ENCODE assay signal across 8 cellular contexts in the genomic region with DNA sequence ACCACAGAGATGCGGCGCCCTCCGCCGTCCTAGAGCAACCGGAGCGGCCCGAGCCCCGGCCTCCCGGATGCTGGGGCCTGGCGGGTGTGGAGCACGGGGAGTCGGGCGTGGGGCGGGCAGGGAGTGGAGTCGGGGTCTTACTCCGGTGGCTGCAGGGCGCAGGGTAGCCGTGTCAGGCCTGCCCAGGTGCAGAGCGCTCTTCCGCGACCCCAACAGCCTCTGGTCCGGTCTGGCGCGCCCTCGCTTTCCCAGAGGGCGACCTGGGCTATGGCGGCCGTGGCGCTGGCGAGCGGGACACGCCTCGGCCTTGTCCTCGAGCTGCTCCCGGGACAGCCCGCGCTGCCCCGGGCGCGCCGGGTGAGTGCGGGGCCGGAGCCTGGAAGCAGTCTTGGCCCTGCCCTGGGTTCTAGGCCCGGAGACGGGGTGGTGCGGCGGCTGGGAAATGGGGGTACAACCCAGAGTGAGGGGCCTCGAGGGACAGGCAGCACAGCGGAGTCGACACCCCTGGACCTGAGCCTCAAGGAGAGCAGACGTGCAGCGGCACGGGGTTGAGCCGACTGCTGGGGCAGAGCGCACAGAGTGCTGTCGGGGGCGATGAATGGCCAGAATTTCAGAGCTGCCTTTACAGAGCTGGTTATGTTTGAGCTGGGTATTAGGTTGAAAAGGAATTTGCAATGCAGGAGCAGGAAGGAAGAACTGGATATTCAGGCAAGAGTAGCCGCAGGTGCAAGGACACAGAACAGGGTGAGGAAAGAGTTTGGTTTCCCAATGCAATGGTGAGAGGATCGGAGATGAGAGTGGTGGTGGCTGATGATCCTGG. TPM values are rescaled to one million over a fixed set of nuclear protein-coding genes. Genes with fewer than 3 reads are reported as not detected.
A peak's percentile ranks its signal among the peaks of the same experiment; 100 is the strongest.
DNase-seq lines count a peak whose midpoint lies in the region; ATAC-seq, FAIRE-seq and TF ChIP-seq lines count a peak whose summit lies in the region.

ZNF662 (plus strand) TSS at position 58 of the 820 bp plus-strand sequence. CDS start 1,973 bp downstream, outside the sequence.

- H3K27me3 Mint-ChIP-seq in activated CD8-positive, alpha-beta T cell treated with anti-CD3 and anti-CD28 coated beads, Interleukin-2, amount 10 ng/mL, durations not matched to agents 7 days and 5 days (ENCODE audit: low read depth): peaks cover 31% of the 10 kb centered on the region

- no peaks in the 10 kb centered on the region for H3K36me3 ChIP-seq in H7 (replicated peaks; ENCODE audit: control insufficient read depth, insufficient read depth, low read length)
- H3K36me3 ChIP-seq in pancreas: peaks cover 0 to 10% (median 0%) of the 10 kb centered on the region in 3 donors

- H3K27ac ChIP-seq in pancreas: peak within 1 kb of the TSS in 2 of 4 donors; percentile 41 to 45

- CTCF ChIA-PET in activated CD8-positive, alpha-beta T cell treated with anti-CD3 and anti-CD28 coated beads, Interleukin-2, amount 10 ng/mL, durations not matched to agents 7 days and 5 days (lab: Charles Lee): interaction anchor here (0.6 to 0.8 kb wide), 2 partner anchors 26 to 1112 kb away, joined by 3 read pairs; no protein-coding TSS in a partner anchor

- intact Hi-C loops in pancreas (cut with DNase I): no loop called here

- peaks cover 23% of the 10 kb centered on the region for H3K9me3 Mint-ChIP-seq in activated CD8-positive, alpha-beta T cell treated with anti-CD3 and anti-CD28 coated beads, Interleukin-2, amount 10 ng/mL, durations not matched to agents 7 days and 5 days (ENCODE audit: insufficient read depth)

- H3K4me1 Mint-ChIP-seq in activated CD8-positive, alpha-beta T cell treated with anti-CD3 and anti-CD28 coated beads, Interleukin-2, amount 10 ng/mL, durations not matched to agents 7 days and 5 days (ENCODE audit: low read depth): peaks cover 14% of the 10 kb centered on the region

- peaks cover 0 to 4% (median 0%) of the 10 kb centered on the region in 3 donors for H3K4me1 ChIP-seq in pancreas

- DNase-seq in H7 (peak; percentile 25), fibroblast of peridontal ligament (ENCODE audit: extremely low read depth) (peak; percentile 16), pancreas (peak; percentile 56 to 90 (median 66)), COLO829 (ENCODE audit: low spot score) (no peak), T1000 (lab: John Stamatoyannopoulos, UW) (no peak)
- DNase-seq in activated CD8-positive, alpha-beta T cell treated with anti-CD3 and anti-CD28 coated beads, Interleukin-2, amount 10 ng/mL, durations not matched to agents 7 days and 5 days: no peak

- no peak within 1 kb of the TSS for H3K27ac Mint-ChIP-seq in activated CD8-positive, alpha-beta T cell treated with anti-CD3 and anti-CD28 coated beads, Interleukin-2, amount 10 ng/mL, durations not matched to agents 7 days and 5 days

- peak within 1 kb of the TSS; percentile 63 for H3K4me3 Mint-ChIP-seq in activated CD8-positive, alpha-beta T cell treated with anti-CD3 and anti-CD28 coated beads, Interleukin-2, amount 10 ng/mL, durations not matched to agents 7 days and 5 days

- H3K4me3 ChIP-seq in H7 (ENCODE audit: insufficient read depth, low read depth, low read length) (no peak within 1 kb of the TSS), pancreas (peak within 1 kb of the TSS; percentile 73 to 82 (median 78))

- no peak for TF ChIP-seq CTCF in pancreas (IDR thresholded peaks at IDR 0.05)

- POLR2A ChIA-PET in activated CD8-positive, alpha-beta T cell treated with anti-CD3 and anti-CD28 coated beads, Interleukin-2, amount 10 ng/mL, durations not matched to agents 7 days and 5 days (lab: Charles Lee): no interaction called here

- H3K27me3 ChIP-seq in H7 (ENCODE audit: control insufficient read depth, insufficient read depth, low read length) (no peaks in the 10 kb centered on the region), pancreas (no peaks in the 10 kb centered on the region)

- FAIRE-seq in pancreas (lab: Jason Lieb, UNC): no peak

- ATAC-seq in activated CD8-positive, alpha-beta T cell treated with anti-CD3 and anti-CD28 coated beads, Interleukin-2, amount 10 ng/mL, durations not matched to agents 7 days and 5 days: peak; percentile 67
- ATAC-seq in pancreas: peak; percentile 96 to 97 (median 97)
- ATAC-seq in GM21423 (IDR thresholded peaks at IDR 0.05; ENCODE audit: unreplicated experiment): no peak
- no peak for ATAC-seq in GM21737 (IDR thresholded peaks at IDR 0.05; ENCODE audit: unreplicated experiment)

- 2 to 3% methylated on average over 52 to 59 of the region's 59 CpGs for WGBS in pancreas, 2 donors

- no peaks in the 10 kb centered on the region for H3K9me3 ChIP-seq in pancreas

- peaks cover 15% of the 10 kb centered on the region for H3K36me3 Mint-ChIP-seq in activated CD8-positive, alpha-beta T cell treated with anti-CD3 and anti-CD28 coated beads, Interleukin-2, amount 10 ng/mL, durations not matched to agents 7 days and 5 days (ENCODE audit: low read depth)

RNA-seq across cellular contexts. Expression of gene ZNF662, which starts in this region (rescaled TPM):
- not detected in 2 replicates for total RNA-seq in H7 (2014; rRNA removed; shearing (Covaris generic))
- total RNA-seq in activated CD8-positive, alpha-beta T cell treated with anti-CD3 and anti-CD28 coated beads, Interleukin-2, amount 10 ng/mL, durations not matched to agents 7 days and 5 days: 1 to 10 TPM; 1.2 to 1.7 TPM
- total RNA-seq in pancreas: 1 to 10 TPM; 5.7 to 9.9 (median 8.4) TPM
- 10 to 100 TPM in 1 of 2 donors, 1 to 10 TPM in 1; 5.4 to 10.3 TPM for polyA plus RNA-seq in pancreas

Comparison
In these comparisons a context has a peak if more than half of its experiments do, and no peak if none do; other contexts are left out.
1. Peak in DNase-seq in H7; RNA of the gene not detected or under 1 TPM.
2. DNase-seq: peak in fibroblast of peridontal ligament (single experiment) and pancreas (6 of 6); none in activated CD8-positive, alpha-beta T cell treated with anti-CD3 and anti-CD28 coated beads, Interleukin-2, amount 10 ng/mL, durations not matched to agents 7 days and 5 days (single experiment), COLO829 (single experiment) and T1000 (single experiment).
3. ATAC-seq: peak in activated CD8-positive, alpha-beta T cell treated with anti-CD3 and anti-CD28 coated beads, Interleukin-2, amount 10 ng/mL, durations not matched to agents 7 days and 5 days (single experiment) and pancreas (4 of 4); none in GM21423 (single experiment) and GM21737 (single experiment).